Comparison of ENCODE assay signal across 9 cellular contexts in the genomic region with DNA sequence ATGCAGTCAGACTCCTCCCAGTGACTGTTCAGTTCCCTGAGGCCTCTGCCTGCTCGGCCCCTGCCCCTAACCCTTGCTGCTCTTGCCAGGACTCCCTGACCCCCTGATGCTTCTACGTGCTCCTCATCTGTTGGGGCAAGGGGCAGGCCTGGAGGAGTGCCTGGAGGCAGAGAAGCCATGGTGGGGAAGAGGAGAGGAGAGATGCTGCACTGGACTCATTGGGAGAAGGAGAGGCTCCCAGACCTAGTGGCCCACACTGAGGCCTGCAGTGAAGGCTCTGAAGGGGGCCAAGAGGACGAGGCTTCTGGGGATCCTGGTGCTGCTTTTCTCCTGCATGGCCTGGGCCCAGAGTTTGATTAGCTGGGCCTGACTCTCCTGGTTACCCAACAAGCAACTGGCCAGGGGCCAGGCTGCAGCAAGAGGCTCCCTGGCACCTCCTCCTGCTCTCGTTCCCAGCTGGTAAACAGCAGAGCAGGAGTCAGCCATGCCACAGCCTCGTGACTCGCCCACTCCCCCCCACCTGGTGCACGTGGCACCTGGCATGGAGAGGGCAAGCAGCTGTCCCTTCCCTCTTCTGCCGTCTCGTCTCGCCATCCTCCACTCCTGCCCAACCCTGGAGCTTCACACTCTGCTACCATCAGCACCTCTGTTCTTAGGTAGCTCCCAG. TPM values are rescaled to one million over a fixed set of nuclear protein-coding genes. Genes with fewer than 3 reads are reported as not detected.
DNase-seq lines count a peak whose midpoint lies in the region; ATAC-seq and TF ChIP-seq lines count a peak whose summit lies in the region.
"Had no signal": no experiment of that assay in that cellular context is flagged by ENCODE, and none has a peak within 500 bp of the region (broad histone marks: within the 10 kb centered on the region; RNA-seq: fewer than 3 reads in every experiment).

No MANE protein-coding gene starts in this region.

- no peaks in the 10 kb centered on the region for H3K36me3 ChIP-seq in CD8-positive, alpha-beta memory T cell (ENCODE audit: insufficient read depth, low read length)
- no peaks in the 10 kb centered on the region for H3K36me3 ChIP-seq in colonic mucosa
- H3K36me3 ChIP-seq in H7 (replicated peaks; ENCODE audit: control insufficient read depth, insufficient read depth, low read length) = no peaks in the 10 kb centered on the region

- H3K27me3 ChIP-seq in CD8-positive, alpha-beta memory T cell (ENCODE audit: insufficient read depth, low read length, poor library complexity, severe bottlenecking) = no peaks in the 10 kb centered on the region
- H3K27me3 ChIP-seq in colonic mucosa (no peaks in the 10 kb centered on the region), H7 (ENCODE audit: control insufficient read depth, insufficient read depth, low read length) (peaks cover 8% of the 10 kb centered on the region)

- no peaks in the 10 kb centered on the region for H3K9me3 ChIP-seq in CD8-positive, alpha-beta memory T cell (ENCODE audit: low read length)
- H3K9me3 ChIP-seq in colonic mucosa = no peaks in the 10 kb centered on the region

- H3K4me1 ChIP-seq in CD8-positive, alpha-beta memory T cell (ENCODE audit: insufficient read depth, low read length) = peaks cover 63% of the 10 kb centered on the region
- peaks cover 14% of the 10 kb centered on the region for H3K4me1 ChIP-seq in colonic mucosa

- CTCF ChIA-PET in CD8-positive, alpha-beta memory T cell (lab: Charles Lee) = interaction anchor here (0.5 to 0.8 kb wide), 3 partner anchors 24 to 169 kb away, joined by 3 read pairs; no protein-coding TSS in a partner anchor

- no peaks in the 10 kb centered on the region for H3K9me3 Mint-ChIP-seq in CD8-positive, alpha-beta memory T cell
- H3K9me3 Mint-ChIP-seq in naive thymus-derived CD8-positive, alpha-beta T cell = no peaks in the 10 kb centered on the region
- H3K9me3 Mint-ChIP-seq: memory B cell had no signal

- H3K4me1 Mint-ChIP-seq in CD8-positive, alpha-beta memory T cell = peaks cover 78 to 92% (median 83%) of the 10 kb centered on the region in 3 donors
- H3K4me1 Mint-ChIP-seq in naive thymus-derived CD8-positive, alpha-beta T cell = peaks cover 45 to 86% (median 82%) of the 10 kb centered on the region in 4 donors

- ATAC-seq in naive thymus-derived CD8-positive, alpha-beta T cell = no peak
- ATAC-seq in GM18511 (IDR thresholded peaks at IDR 0.05; ENCODE audit: unreplicated experiment) (no peak), HG02759 (IDR thresholded peaks at IDR 0.05; ENCODE audit: unreplicated experiment) (no peak)

- H3K27me3 Mint-ChIP-seq in CD8-positive, alpha-beta memory T cell = peaks cover 0 to 2% of the 10 kb centered on the region in 2 donors
- H3K27me3 Mint-ChIP-seq in naive thymus-derived CD8-positive, alpha-beta T cell = peaks cover 0 to 2% (median 0%) of the 10 kb centered on the region in 5 donors

- peak overlapping the region; percentile 47 to 99 (median 88) for H3K27ac Mint-ChIP-seq in CD8-positive, alpha-beta memory T cell
- H3K27ac Mint-ChIP-seq in naive thymus-derived CD8-positive, alpha-beta T cell = peak overlapping the region in 9 of 10 donors; percentile 37 to 90 (median 85)
- H3K27ac Mint-ChIP-seq: memory B cell had no signal

- DNase-seq in CD8-positive, alpha-beta memory T cell = no peak
- DNase-seq in NCI-H187 (lab: John Stamatoyannopoulos, UW) (peak; percentile 41 to 53), colonic mucosa (peak; percentile 88), H7 (no peak)
- peak in 1 of 10 donors; percentile 53 for DNase-seq in naive thymus-derived CD8-positive, alpha-beta T cell
- no peak for DNase-seq in activated T-cell treated with anti-CD3 and anti-CD28 coated beads, Interleukin-2, amount 50 U/mL, for 48 hours

- intact Hi-C loops in colonic mucosa (cut with DNase I) = loop anchor here (10.0 kb wide), 2 partner anchors 138 to 238 kb away; no protein-coding TSS in a partner anchor

- no peak overlapping the region for H3K4me3 ChIP-seq in CD8-positive, alpha-beta memory T cell (ENCODE audit: low read length)
- H3K4me3 ChIP-seq in colonic mucosa (no peak overlapping the region), H7 (ENCODE audit: insufficient read depth, low read depth, low read length) (no peak overlapping the region)

- no peak overlapping the region for H3K27ac ChIP-seq in CD8-positive, alpha-beta memory T cell (ENCODE audit: low read depth, low read length)
- H3K27ac ChIP-seq in colonic mucosa = peak overlapping the region; percentile 89

- POLR2A ChIA-PET in CD8-positive, alpha-beta memory T cell (lab: Charles Lee) = no interaction called here
- POLR2A ChIA-PET in naive thymus-derived CD8-positive, alpha-beta T cell (lab: Charles Lee) = interaction anchor here (0.6 kb wide), 1 partner anchor 404 kb away, joined by 3 read pairs; no protein-coding TSS in a partner anchor

- TF ChIP-seq CTCF in colonic mucosa (IDR thresholded peaks at IDR 0.05) = no peak

- no peaks in the 10 kb centered on the region for H3K36me3 Mint-ChIP-seq in CD8-positive, alpha-beta memory T cell
- H3K36me3 Mint-ChIP-seq in naive thymus-derived CD8-positive, alpha-beta T cell = no peaks in the 10 kb centered on the region
- H3K36me3 Mint-ChIP-seq: memory B cell had no signal

- H3K9ac ChIP-seq in colonic mucosa (ENCODE audit: low read depth in 2 of 2, low read length in 2 of 2) = peak overlapping the region; percentile 41 to 94

- peak overlapping the region in 6 of 7 donors; percentile 55 to 70 (median 67) for H3K4me3 Mint-ChIP-seq in CD8-positive, alpha-beta memory T cell
- peak overlapping the region in 2 of 10 donors; percentile 2 to 49 for H3K4me3 Mint-ChIP-seq in naive thymus-derived CD8-positive, alpha-beta T cell
- H3K4me3 Mint-ChIP-seq: memory B cell had no signal

RNA-seq across cellular contexts. Expression of gene RORC, which starts 0.8 kb away (rescaled TPM):
- total RNA-seq in CD8-positive, alpha-beta memory T cell = 1 to 10 TPM; 1.3 to 1.5 TPM
- 46.4 TPM for polyA plus RNA-seq in CD8-positive, alpha-beta memory T cell
- total RNA-seq in colonic mucosa = 10 to 100 TPM; 20.5 to 27.7 TPM
- total RNA-seq in naive thymus-derived CD8-positive, alpha-beta T cell = not detected
- under 1 TPM in 1 of 3 donors, not detected in 2; 0.06 TPM for polyA plus RNA-seq in naive thymus-derived CD8-positive, alpha-beta T cell
- 0.18 and 0.42 TPM in 2 replicates for total RNA-seq in H7 (2014; rRNA removed; shearing (Covaris generic))

RNA-seq across cellular contexts. Expression of gene C2CD4D, which starts 7.2 kb away (rescaled TPM):
- 1 to 10 TPM; 1.9 to 2.0 TPM for total RNA-seq in CD8-positive, alpha-beta memory T cell
- polyA plus RNA-seq in CD8-positive, alpha-beta memory T cell = 3.7 TPM
- total RNA-seq in colonic mucosa = 1 to 10 TPM in 1 of 2 donors, under 1 TPM in 1; 0.85 to 1.6 TPM
- total RNA-seq in naive thymus-derived CD8-positive, alpha-beta T cell = under 1 TPM in 1 of 2 experiments, not detected in 1; 0.21 TPM
- under 1 TPM; 0.19 to 0.65 (median 0.26) TPM for polyA plus RNA-seq in naive thymus-derived CD8-positive, alpha-beta T cell
- 0.30 and 0.90 TPM in 2 replicates for total RNA-seq in H7 (2014; rRNA removed; shearing (Covaris generic))

RNA-seq across cellular contexts. Expression of gene THEM5, which starts 21.1 kb away (rescaled TPM):
- total RNA-seq in CD8-positive, alpha-beta memory T cell = not detected
- 0.38 TPM for polyA plus RNA-seq in CD8-positive, alpha-beta memory T cell
- total RNA-seq in colonic mucosa = not detected
- not detected for total RNA-seq in naive thymus-derived CD8-positive, alpha-beta T cell
- polyA plus RNA-seq in naive thymus-derived CD8-positive, alpha-beta T cell = not detected
- not detected in 2 replicates for total RNA-seq in H7 (2014; rRNA removed; shearing (Covaris generic))

RNA-seq across cellular contexts. Expression of gene LINGO4, which starts 27.2 kb away (rescaled TPM):
- total RNA-seq in CD8-positive, alpha-beta memory T cell = under 1 TPM in 1 of 2 experiments, not detected in 1; 0.09 TPM
- 0.28 TPM for polyA plus RNA-seq in CD8-positive, alpha-beta memory T cell
- under 1 TPM; 0.12 to 0.13 TPM for total RNA-seq in colonic mucosa
- total RNA-seq in naive thymus-derived CD8-positive, alpha-beta T cell = not detected
- not detected for polyA plus RNA-seq in naive thymus-derived CD8-positive, alpha-beta T cell
- 0.07 TPM in 1 of 2 replicates, not detected in the other for total RNA-seq in H7 (2014; rRNA removed; shearing (Covaris generic))

RNA-seq across cellular contexts. Expression of gene TDRKH, which starts 42.2 kb away (rescaled TPM):
- 10 to 100 TPM; 16.4 to 17.4 TPM for total RNA-seq in CD8-positive, alpha-beta memory T cell
- 20.5 TPM for polyA plus RNA-seq in CD8-positive, alpha-beta memory T cell
- 1 to 10 TPM; 6.8 to 9.1 TPM for total RNA-seq in colonic mucosa
- total RNA-seq in naive thymus-derived CD8-positive, alpha-beta T cell = 10 to 100 TPM; 20.5 to 23.2 TPM
- polyA plus RNA-seq in naive thymus-derived CD8-positive, alpha-beta T cell = 10 to 100 TPM; 14.7 to 15.9 (median 14.9) TPM
- 20.9 and 25.0 TPM in 2 replicates for total RNA-seq in H7 (2014; rRNA removed; shearing (Covaris generic))

Comparison
In these comparisons a context has a peak if more than half of its experiments do, and no peak if none do; other contexts are left out.
1. DNase-seq: peak in NCI-H187 (2 of 2) and colonic mucosa (single experiment); none in CD8-positive, alpha-beta memory T cell (0 of 5), activated T-cell treated with anti-CD3 and anti-CD28 coated beads, Interleukin-2, amount 50 U/mL, for 48 hours (0 of 2) and H7 (single experiment).
2. RNA of gene RORC, which starts 0.8 kb away (total RNA-seq): 20.5 to 27.7 TPM in colonic mucosa; 1.3 to 1.5 TPM in CD8-positive, alpha-beta memory T cell, 0.18 to 0.42 TPM in H7 and not detected in naive thymus-derived CD8-positive, alpha-beta T cell; every median in the first group is over 4 times any median in the second.